1 cellular context compared by ENCODE assay signal in genomic region chr13:29428310-29428991, GRCh38.
TF ChIP-seq lines count a peak whose summit lies in the region.

No MANE protein-coding gene starts in this region.

TF ChIP-seq in GM23338, 12 proteins besides CTCF, POLR2A, EP300 and RAD21 (continued from another document):
- no peak for TF ChIP-seq ZNF462 (CRISPR knock-in tag; IDR thresholded peaks at IDR 0.05)
- TF ChIP-seq NANOG (IDR thresholded peaks at IDR 0.05; ENCODE audit: borderline replicate concordance): no peak
- no peak for TF ChIP-seq JUNB (IDR thresholded peaks at IDR 0.05; ENCODE audit: unreplicated experiment)
- no peak for TF ChIP-seq EZH2phosphoT487 (IDR thresholded peaks at IDR 0.05; ENCODE audit: unreplicated experiment)
- no peak for TF ChIP-seq STAT1 (IDR thresholded peaks at IDR 0.05; ENCODE audit: unreplicated experiment)
